Comparison of ENCODE assay signal across 31 cellular contexts in genomic region chr11:115153731-115154354, GRCh38.
"Had no signal": no experiment of that assay in that cellular context is flagged by ENCODE, and none has a peak within 500 bp of the region (broad histone marks: within the 10 kb centered on the region; RNA-seq: fewer than 3 reads in every experiment).

No MANE protein-coding gene starts in this region.

- ATAC-seq: activated CD4-positive, CD25-positive, alpha-beta regulatory T cell treated with anti-CD3 and anti-CD28 coated beads, Interleukin-2, amount 50 U/mL, for 24 hours; activated CD8-positive, alpha-beta T cell treated with anti-CD3 and anti-CD28 coated beads for 36 hours; activated T-cell treated with anti-CD3 and anti-CD28 coated beads, Interleukin-2, amount 50 U/mL, for 4 hours; activated T-helper 17 cell treated with anti-CD3 and anti-CD28 coated beads, Interleukin-2, amount 50 U/mL, for 72 hours; body of pancreas; gastroesophageal sphincter; heart right ventricle; T-helper 17 cell had no signal

- DNase-seq: activated B cell treated with CpG ODN at 0.5 μM for 24 hours; activated CD4-positive, alpha-beta T cell treated with anti-CD3 and anti-CD28 coated beads for 48 hours; activated CD4-positive, alpha-beta T cell treated with anti-CD3 and anti-CD28 coated beads, Interleukin-2, amount 50 U/mL, for 1 hour; activated CD4-positive, alpha-beta T cell treated with anti-CD3 and anti-CD28 coated beads, Interleukin-2, amount 50 U/mL, for 48 hours; activated CD8-positive, alpha-beta memory T cell treated with anti-CD3 and anti-CD28 coated beads for 24 hours; activated CD8-positive, alpha-beta T cell treated with anti-CD3 and anti-CD28 coated beads for 36 hours; activated effector memory CD4-positive, alpha-beta T cell treated with Interleukin-2 at 50 U/mL for 16 hours; activated gamma-delta T cell treated with Interleukin-2 at 50 U/mL for 16 hours; activated naive CD4-positive, alpha-beta T cell treated with anti-CD3 and anti-CD28 coated beads, Interleukin-2, amount 50 U/mL, for 16 hours; activated naive CD4-positive, alpha-beta T cell treated with Interleukin-2 at 50 U/mL for 16 hours; activated T-cell treated with anti-CD3 and anti-CD28 coated beads, Interleukin-2, amount 50 U/mL, for 4 hours; amniotic stem cell; anterior cingulate cortex; body of pancreas; central memory CD4-positive, alpha-beta T cell; cerebellar nuclear complex; colonic mucosa; effector memory CD4-positive, alpha-beta T cell; endodermal cell; erythroblast; heart right ventricle; T-helper 17 cell; T1000; WERI-Rb-1 had no signal

- H3K9me3 ChIP-seq: body of pancreas, colonic mucosa, esophagus muscularis mucosa, gastroesophageal sphincter, heart right ventricle had no signal

- H3K27me3 ChIP-seq: body of pancreas, cardiac muscle cell, colonic mucosa, foreskin keratinocyte had no signal

- H3K36me3 ChIP-seq: cardiac muscle cell, colonic mucosa, esophagus muscularis mucosa, gastroesophageal sphincter, heart right ventricle, WERI-Rb-1 had no signal

- H3K4me1 ChIP-seq: body of pancreas, colonic mucosa, esophagus muscularis mucosa, gastroesophageal sphincter, heart right ventricle had no signal

- H3K4me3 ChIP-seq: body of pancreas, cardiac muscle cell, colonic mucosa, dorsolateral prefrontal cortex, esophagus muscularis mucosa, gastroesophageal sphincter, heart right ventricle had no signal

- H3K27ac ChIP-seq: body of pancreas, cardiac muscle cell, colonic mucosa, dorsolateral prefrontal cortex, esophagus muscularis mucosa, foreskin keratinocyte, gastroesophageal sphincter, heart right ventricle, WERI-Rb-1 had no signal
